Comparison of ENCODE assay signal across 23 cellular contexts in genomic region chr17:15884731-15885130, GRCh38.
A peak's percentile ranks its signal among the peaks of the same experiment; 100 is the strongest.
DNase-seq lines count a peak whose midpoint lies in the region; FAIRE-seq and TF ChIP-seq lines count a peak whose summit lies in the region.
"Had no signal": no experiment of that assay in that cellular context is flagged by ENCODE, and none has a peak within 500 bp of the region (broad histone marks: within the 10 kb centered on the region; RNA-seq: fewer than 3 reads in every experiment).

No MANE protein-coding gene starts in this region.

- no peak for TF ChIP-seq EP300 in sigmoid colon (IDR thresholded peaks at IDR 0.05)

- TF ChIP-seq POLR2A in GM12891 (IDR thresholded peaks at IDR 0.05; ENCODE audit: low read depth, low read length) (no peak), sigmoid colon (IDR thresholded peaks at IDR 0.05) (no peak)

- H3K4me3 ChIP-seq in PC-9 (no peak overlapping the region), choroid plexus epithelial cell (ENCODE audit: low read depth, low read length) (no peak overlapping the region), skeletal muscle cell (ENCODE audit: low read depth, low read length) (no peak overlapping the region), sigmoid colon (no peak overlapping the region)

- H3K4me1 ChIP-seq in PC-9 (replicated peaks; ENCODE audit: insufficient read depth): peaks cover 26% of the 10 kb centered on the region
- H3K4me1 ChIP-seq in sigmoid colon: no peaks in the 10 kb centered on the region
- H3K4me1 ChIP-seq: parathyroid adenoma had no signal

- no peak overlapping the region for H2AFZ ChIP-seq in PC-9
- H2AFZ ChIP-seq: parathyroid adenoma had no signal

- CTCF ChIA-PET in PC-9 (lab: Charles Lee): no interaction called here

- POLR2A ChIA-PET in PC-9 (lab: Charles Lee; ENCODE audit: unreplicated experiment): no interaction called here

- intact Hi-C loops in PC-9 (cut with micrococcal nuclease; ENCODE audit: unreplicated experiment): no loop called here
- intact Hi-C loops in sigmoid colon (cut with DNase I): no loop called here

- no peak overlapping the region for H3K4me2 ChIP-seq in PC-9

- no peaks in the 10 kb centered on the region for H3K9me2 ChIP-seq in PC-9 (ENCODE audit: insufficient read depth)

- no peaks in the 10 kb centered on the region for H3K79me2 ChIP-seq in PC-9 (ENCODE audit: low read depth)
- H3K79me2 ChIP-seq: parathyroid adenoma had no signal

- 90 to 93% methylated on average over 4 of the region's 4 CpGs for WGBS in sigmoid colon, 2 donors

- H3F3A ChIP-seq in PC-9 (ENCODE audit: insufficient read depth, low read depth): peaks cover 5% of the 10 kb centered on the region; the same call in 1 of the 2 replicates

- H3K27ac ChIP-seq in PC-9: 0 out of 2 replicates have a peak overlapping the region, but pooled peaks have one; percentile 53
- no peak overlapping the region for H3K27ac ChIP-seq in sigmoid colon
- H3K27ac ChIP-seq: epithelial cell of prostate, parathyroid adenoma, VCaP had no signal

- H3K36me3 ChIP-seq in PC-9 (ENCODE audit: low read depth) (no peaks in the 10 kb centered on the region), sigmoid colon (no peaks in the 10 kb centered on the region)

- BruUV-seq in PC-9 (replicated peaks; lab: Mats Ljungman, UMichigan): no TSS peak

- H4K20me1 ChIP-seq in PC-9 (ENCODE audit: insufficient read depth): no peaks in the 10 kb centered on the region

- TF ChIP-seq CTCF in PC-9 (conservative IDR thresholded peaks at IDR 0.05) (no peak), choroid plexus epithelial cell (conservative IDR thresholded peaks at IDR 0.05; ENCODE audit: low read depth, low read length) (no peak), sigmoid colon (IDR thresholded peaks at IDR 0.05) (no peak)

- peak; percentile 20 for FAIRE-seq in GM12891 (lab: Jason Lieb, UNC)
- FAIRE-seq: frontal cortex had no signal

- H3K27me3 ChIP-seq in PC-9 (ENCODE audit: insufficient read depth, low read depth): no peaks in the 10 kb centered on the region
- no peaks in the 10 kb centered on the region for H3K27me3 ChIP-seq in sigmoid colon

- DNase-seq in GM12891 (ENCODE audit: insufficient read length, low spot score) (no peak), PC-9 (no peak), choroid plexus epithelial cell (ENCODE audit: low read depth) (peak; percentile 18), skeletal muscle cell (ENCODE audit: low read depth) (peak; percentile 17), sigmoid colon (no peak)
- no peak for DNase-seq in stimulated activated CD4-positive, alpha-beta T cell treated with anti-CD3 and anti-CD28 coated beads, Interleukin-2, amount 100 ng/mL, for 48 hours
- no peak for DNase-seq in activated effector memory CD4-positive, alpha-beta T cell treated with Interleukin-2 at 50 U/mL for 16 hours
- DNase-seq: activated CD4-positive, alpha-beta T cell treated with anti-CD3 and anti-CD28 coated beads for 4 hours; activated gamma-delta T cell treated with Interleukin-2 at 50 U/mL for 16 hours; activated naive CD8-positive, alpha-beta T cell treated with anti-CD3 and anti-CD28 coated beads, Interleukin-2, amount 50 U/mL, for 24 hours; activated T-cell treated with anti-CD3 and anti-CD28 coated beads, Interleukin-2, amount 50 U/mL, for 1 hour; CD4-positive, alpha-beta T cell; left colon; NCI-H1694; Right ventricle myocardium superior; stimulated activated CD4-positive, alpha-beta T cell treated with anti-CD3 and anti-CD28 coated beads, Interleukin-12 subunit alpha, Interleukin-12 subunit beta, amount 100 ng/mL, for 4 hours; stimulated activated CD4-positive, alpha-beta T cell treated with anti-CD3 and anti-CD28 coated beads, Interleukin-4, amount 100 ng/mL, for 24 hours; substantia nigra; T-helper 9 cell had no signal

- H3K9me3 ChIP-seq in PC-9 (ENCODE audit: insufficient read depth, low read depth) (no peaks in the 10 kb centered on the region), sigmoid colon (no peaks in the 10 kb centered on the region)

TF ChIP-seq in GM12891, 5 proteins besides CTCF, POLR2A, EP300 and RAD21:
- TF ChIP-seq TAF1 (IDR thresholded peaks at IDR 0.05; ENCODE audit: low read depth, low read length): no peak
- no peak for TF ChIP-seq POLR2AphosphoS5 (IDR thresholded peaks at IDR 0.05; ENCODE audit: low read depth, low read length)
- no peak for TF ChIP-seq PAX5 (IDR thresholded peaks at IDR 0.05; ENCODE audit: insufficient read depth, low read length, severe bottlenecking)
- no peak for TF ChIP-seq SPI1 (IDR thresholded peaks at IDR 0.05; ENCODE audit: low read depth, low read length)

Comparison
In these comparisons a context has a peak if more than half of its experiments do, and no peak if none do; other contexts are left out.
1. DNase-seq: peak in choroid plexus epithelial cell (single experiment) and skeletal muscle cell (single experiment); none in GM12891 (single experiment), PC-9 (0 of 2), stimulated activated CD4-positive, alpha-beta T cell treated with anti-CD3 and anti-CD28 coated beads, Interleukin-2, amount 100 ng/mL, for 48 hours (0 of 2), activated effector memory CD4-positive, alpha-beta T cell treated with Interleukin-2 at 50 U/mL for 16 hours (single experiment) and sigmoid colon (single experiment).